ENCODE assay signal across 27 cellular contexts in the genomic region with DNA sequence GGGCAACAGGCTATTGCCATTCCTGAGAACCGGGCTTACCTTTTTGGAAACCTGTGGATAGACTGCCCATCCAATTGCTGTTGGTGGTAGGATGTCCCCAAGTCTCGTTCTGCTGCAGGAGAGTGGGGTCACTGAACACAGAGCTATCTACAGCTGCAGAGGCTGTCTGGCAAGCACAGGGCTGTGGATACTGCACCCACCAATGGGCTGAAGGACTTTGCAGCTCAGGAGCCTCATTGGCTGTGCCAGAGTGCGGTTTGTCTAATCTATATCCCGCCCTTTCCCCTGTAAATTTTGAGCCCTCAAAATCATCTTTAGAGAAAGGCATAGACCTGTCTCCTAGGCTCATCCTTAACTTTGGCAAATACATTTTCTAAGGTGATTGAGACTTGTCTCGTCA.
"Had no signal": no experiment of that assay in that cellular context is flagged by ENCODE, and none has a peak within 500 bp of the region (broad histone marks: within the 10 kb centered on the region; RNA-seq: fewer than 3 reads in every experiment).

No MANE protein-coding gene starts in this region.

- H3K4me3 Mint-ChIP-seq: mesothelial cell of epicardium; natural killer cell; nephron progenitor cell; stimulated activated naive B cell treated with anti-CD40 and anti-IgM and Interleukin-4, amounts not matched to agents 10 μg/mL and 1 μg/mL and 100 μg/mL, for 72 hours had no signal

- ATAC-seq: left cardiac atrium; left lobe of liver; lower lobe of right lung; natural killer cell; pancreas; right cardiac atrium; stimulated activated naive B cell treated with anti-CD40 and anti-IgM and Interleukin-4, amounts not matched to agents 10 μg/mL and 1 μg/mL and 100 μg/mL, for 72 hours; stimulated activated naive CD8-positive, alpha-beta T cell treated with anti-CD3 and anti-CD28 coated beads, Interleukin-15, Interleukin-2, amounts not matched to agents 100 U/mL and 50 U/mL, for 24 hours had no signal

- H3K27ac Mint-ChIP-seq: mesothelial cell of epicardium; nephron progenitor cell; neural progenitor cell; stimulated activated naive B cell treated with anti-CD40 and anti-IgM and Interleukin-4, amounts not matched to agents 10 μg/mL and 1 μg/mL and 100 μg/mL, for 72 hours had no signal

- H3K9me3 Mint-ChIP-seq: mesothelial cell of epicardium; naive B cell; natural killer cell; stimulated activated naive B cell treated with anti-CD40 and anti-IgM and Interleukin-4, amounts not matched to agents 10 μg/mL and 1 μg/mL and 100 μg/mL, for 72 hours had no signal

- H3K9me3 ChIP-seq: lower lobe of right lung, pancreas, prostate gland, stomach, testis, thyroid gland, transverse colon, upper lobe of left lung, vagina had no signal

- H3K36me3 Mint-ChIP-seq: mesothelial cell of epicardium, natural killer cell, neural progenitor cell had no signal

- H3K4me1 ChIP-seq: neural progenitor cell, prostate gland, testis had no signal

- H3K27me3 ChIP-seq: pancreas, testis, thyroid gland, transverse colon, upper lobe of left lung, vagina had no signal

- DNase-seq: kidney glomerular epithelial cell; left cardiac atrium; lower lobe of right lung; mesendoderm; naive B cell; natural killer cell; nephron progenitor cell; pancreas; retina; right cardiac atrium; stimulated activated CD4-positive, alpha-beta T cell treated with anti-CD3 and anti-CD28 coated beads, Interleukin-12 subunit alpha, Interleukin-12 subunit beta, amount 100 ng/mL, for 4 hours; stimulated activated CD4-positive, alpha-beta T cell treated with anti-CD3 and anti-CD28 coated beads, Interleukin-15, amount 100 ng/mL, for 24 hours; stimulated activated CD4-positive, alpha-beta T cell treated with anti-CD3 and anti-CD28 coated beads, Interleukin-2, amount 100 ng/mL, for 24 hours; stimulated activated CD4-positive, alpha-beta T cell treated with anti-CD3 and anti-CD28 coated beads, Interleukin-4, amount 100 ng/mL, for 1 hour; stimulated activated naive B cell treated with anti-CD40 and anti-IgM and Interleukin-4, amounts not matched to agents 10 μg/mL and 1 μg/mL and 100 μg/mL, for 72 hours; stimulated activated naive CD8-positive, alpha-beta T cell treated with anti-CD3 and anti-CD28 coated beads, Interleukin-15, Interleukin-2, amounts not matched to agents 100 U/mL and 50 U/mL, for 24 hours; stomach; testis; thyroid gland; transverse colon; upper lobe of left lung had no signal

- H3K36me3 ChIP-seq: neural progenitor cell, pancreas, prostate gland, thyroid gland, transverse colon had no signal

- H3K4me3 ChIP-seq: lower lobe of right lung, neural progenitor cell, pancreas, prostate gland, skin epidermis, stomach, testis, thyroid gland, transverse colon, upper lobe of left lung, vagina had no signal

- H3K27ac ChIP-seq: lower lobe of right lung, neural progenitor cell, pancreas, prostate gland, skin epidermis, stomach, testis, thyroid gland, transverse colon, upper lobe of left lung, vagina had no signal
